ENCODE assay signal across 25 cellular contexts in genomic region chr10:131021246-131021895, GRCh38.
"Had no signal": no experiment of that assay in that cellular context is flagged by ENCODE, and none has a peak within 500 bp of the region (broad histone marks: within the 10 kb centered on the region; RNA-seq: fewer than 3 reads in every experiment).

No MANE protein-coding gene starts in this region.

- H3K4me3 ChIP-seq: esophagus squamous epithelium, heart right ventricle, lower lobe of right lung, prostate gland, testis, transverse colon had no signal

- DNase-seq: activated CD4-positive, alpha-beta memory T cell treated with anti-CD3 and anti-CD28 coated beads, Interleukin-2, amount 10 ng/mL, durations not matched to agents 7 days and 5 days; activated CD4-positive, alpha-beta T cell treated with anti-CD3 and anti-CD28 coated beads for 48 hours; activated CD8-positive, alpha-beta memory T cell treated with anti-CD3 and anti-CD28 coated beads, Interleukin-2, amount 50 U/mL, for 48 hours; activated T-cell treated with anti-CD3 and anti-CD28 coated beads, Interleukin-2, amount 50 U/mL, for 24 hours; cortex of kidney; esophagus squamous epithelium; foreskin melanocyte; lower lobe of right lung; mesenchymal stem cell; retina; stimulated activated naive CD8-positive, alpha-beta T cell treated with anti-CD3 and anti-CD28 coated beads, Interleukin-15, Interleukin-2, amounts not matched to agents 100 U/mL and 50 U/mL, for 24 hours; T-helper 9 cell; testis; transverse colon had no signal

- H3K27me3 ChIP-seq: neutrophil, testis, transverse colon had no signal

- H3K27ac ChIP-seq: epithelial cell of prostate, esophagus squamous epithelium, heart right ventricle, lower lobe of right lung, neutrophil, prostate gland, testis, transverse colon, VCaP had no signal

- H3K4me1 ChIP-seq: esophagus squamous epithelium, heart right ventricle, lower lobe of right lung, prostate gland, transverse colon had no signal

- ATAC-seq: activated CD4-positive, CD25-positive, alpha-beta regulatory T cell treated with anti-CD3 and anti-CD28 coated beads, Interleukin-2, amount 50 U/mL, for 24 hours; activated naive CD4-positive, alpha-beta T cell treated with anti-CD3 and anti-CD28 coated beads, Interleukin-2, amount 50 U/mL, for 72 hours; lower lobe of right lung; stimulated activated naive CD8-positive, alpha-beta T cell treated with anti-CD3 and anti-CD28 coated beads, Interleukin-15, Interleukin-2, amounts not matched to agents 100 U/mL and 50 U/mL, for 24 hours had no signal

- H3K36me3 ChIP-seq: esophagus squamous epithelium, heart right ventricle, lower lobe of right lung, neutrophil, prostate gland, transverse colon had no signal

- FAIRE-seq: bronchial epithelial cell, endometrium, TTC549, urothelium cell line had no signal

- H3K9me3 ChIP-seq: esophagus squamous epithelium, heart right ventricle, lower lobe of right lung, neutrophil, prostate gland, testis, transverse colon had no signal
